ENCODE assay signal across 29 cellular contexts in genomic region chr5:43352916-43353315, GRCh38.
"Had no signal": no experiment of that assay in that cellular context is flagged by ENCODE, and none has a peak within 500 bp of the region (broad histone marks: within the 10 kb centered on the region; RNA-seq: fewer than 3 reads in every experiment).

No MANE protein-coding gene starts in this region.

- H3K4me3 ChIP-seq: body of pancreas, esophagus squamous epithelium, gastroesophageal sphincter had no signal

- H3K4me1 Mint-ChIP-seq: activated B cell treated with CpG ODN at 0.5 μM for 24 hours; activated T-helper 17 cell treated with anti-CD3 and anti-CD28 coated beads, Interleukin-2, amount 50 U/mL, for 72 hours; T-helper 17 cell had no signal

- H3K27me3 ChIP-seq: body of pancreas, esophagus squamous epithelium, gastroesophageal sphincter had no signal

- H3K27ac ChIP-seq: body of pancreas, gastroesophageal sphincter, WERI-Rb-1 had no signal

- ATAC-seq: activated CD4-positive, CD25-positive, alpha-beta regulatory T cell treated with anti-CD3 and anti-CD28 coated beads, Interleukin-2, amount 50 U/mL, for 24 hours; activated CD8-positive, alpha-beta T cell treated with anti-CD3 and anti-CD28 coated beads for 36 hours; activated T-cell treated with anti-CD3 and anti-CD28 coated beads, Interleukin-2, amount 50 U/mL, for 4 hours; activated T-helper 17 cell treated with anti-CD3 and anti-CD28 coated beads, Interleukin-2, amount 50 U/mL, for 72 hours; body of pancreas; effector memory CD8-positive, alpha-beta T cell; gastroesophageal sphincter; T-helper 17 cell had no signal

- H3K27ac Mint-ChIP-seq: activated B cell treated with CpG ODN at 0.5 μM for 24 hours; activated CD8-positive, alpha-beta T cell treated with anti-CD3 and anti-CD28 coated beads for 36 hours; activated naive CD8-positive, alpha-beta T cell; activated T-helper 17 cell treated with anti-CD3 and anti-CD28 coated beads, Interleukin-2, amount 50 U/mL, for 72 hours; effector memory CD8-positive, alpha-beta T cell; T-helper 17 cell; T-helper 2 cell treated with Interferon-gamma antibody and Interleukin-4, amounts not matched to agents 5 μg/mL and 100 μg/mL, for 36 hours had no signal

- H3K4me1 ChIP-seq: body of pancreas had no signal

- FAIRE-seq: colon had no signal

- H3K36me3 ChIP-seq: esophagus squamous epithelium, gastroesophageal sphincter, WERI-Rb-1 had no signal

- H3K9me3 ChIP-seq: body of pancreas, esophagus squamous epithelium, gastroesophageal sphincter had no signal

- H3K9me3 Mint-ChIP-seq: activated B cell treated with CpG ODN at 0.5 μM for 24 hours; activated CD8-positive, alpha-beta T cell treated with anti-CD3 and anti-CD28 coated beads for 36 hours; activated T-cell treated with anti-CD3 and anti-CD28 coated beads, Interleukin-2, amount 50 U/mL, for 4 hours; activated T-helper 17 cell treated with anti-CD3 and anti-CD28 coated beads, Interleukin-2, amount 50 U/mL, for 72 hours; T-helper 2 cell treated with Interferon-gamma antibody and Interleukin-4, amounts not matched to agents 5 μg/mL and 100 μg/mL, for 36 hours had no signal

- DNase-seq: activated B cell treated with CpG ODN at 0.5 μM for 24 hours; activated CD4-positive, alpha-beta T cell treated with anti-CD3 and anti-CD28 coated beads for 48 hours; activated CD4-positive, alpha-beta T cell treated with anti-CD3 and anti-CD28 coated beads, Interleukin-2, amount 50 U/mL, for 1 hour; activated CD4-positive, alpha-beta T cell treated with anti-CD3 and anti-CD28 coated beads, Interleukin-2, amount 50 U/mL, for 48 hours; activated CD8-positive, alpha-beta memory T cell treated with anti-CD3 and anti-CD28 coated beads for 24 hours; activated CD8-positive, alpha-beta T cell treated with anti-CD3 and anti-CD28 coated beads for 36 hours; activated effector memory CD4-positive, alpha-beta T cell treated with Interleukin-2 at 50 U/mL for 16 hours; activated gamma-delta T cell treated with Interleukin-2 at 50 U/mL for 16 hours; activated naive CD4-positive, alpha-beta T cell treated with anti-CD3 and anti-CD28 coated beads, Interleukin-2, amount 50 U/mL, for 16 hours; activated naive CD4-positive, alpha-beta T cell treated with Interleukin-2 at 50 U/mL for 16 hours; activated T-cell treated with anti-CD3 and anti-CD28 coated beads, Interleukin-2, amount 50 U/mL, for 4 hours; amniotic stem cell; anterior cingulate cortex; body of pancreas; caudate nucleus; cortex of kidney; effector CD4-positive, alpha-beta T cell; effector memory CD8-positive, alpha-beta T cell; esophagus squamous epithelium; foreskin melanocyte; T-helper 17 cell; T1000; WERI-Rb-1 had no signal

- H3K4me3 Mint-ChIP-seq: activated B cell treated with CpG ODN at 0.5 μM for 24 hours; activated CD8-positive, alpha-beta T cell treated with anti-CD3 and anti-CD28 coated beads for 36 hours; activated naive CD8-positive, alpha-beta T cell; activated T-cell treated with anti-CD3 and anti-CD28 coated beads, Interleukin-2, amount 50 U/mL, for 4 hours; activated T-helper 17 cell treated with anti-CD3 and anti-CD28 coated beads, Interleukin-2, amount 50 U/mL, for 72 hours; effector memory CD8-positive, alpha-beta T cell; T-helper 17 cell; T-helper 2 cell treated with Interferon-gamma antibody and Interleukin-4, amounts not matched to agents 5 μg/mL and 100 μg/mL, for 36 hours had no signal
